10 cellular contexts compared by ENCODE assay signal in genomic region chr1:210608766-210609165, GRCh38.
"Had no signal": no experiment of that assay in that cellular context is flagged by ENCODE, and none has a peak within 500 bp of the region (broad histone marks: within the 10 kb centered on the region; RNA-seq: fewer than 3 reads in every experiment).

No MANE protein-coding gene starts in this region.

- H3K4me3 Mint-ChIP-seq: HFFc6, IgD-negative memory B cell had no signal

- ATAC-seq: HCT116, HepG2 had no signal

- H3K9ac ChIP-seq: GM23248, KMS-11 had no signal

- H3K9me3 ChIP-seq: HAP-1 had no signal

- H3K9me3 Mint-ChIP-seq: HFFc6 had no signal

- H3K27me3 Mint-ChIP-seq: IgD-negative memory B cell had no signal

- FAIRE-seq: HepG2 had no signal

- H3K27ac Mint-ChIP-seq: HFFc6, IgD-negative memory B cell had no signal

- H2AFZ ChIP-seq: GM23248 had no signal

- H3K4me1 ChIP-seq: HAP-1 had no signal

- H3K36me3 ChIP-seq: HAP-1 had no signal

- H3K4me2 ChIP-seq: KMS-11 had no signal

- DNase-seq: GM23248, GOT3, H7, HFFc6 had no signal

- H3K4me3 ChIP-seq: GM23248, HAP-1 had no signal

- H3K27ac ChIP-seq: GM23248, HL-60, KMS-11 had no signal
